In the genomic region with DNA sequence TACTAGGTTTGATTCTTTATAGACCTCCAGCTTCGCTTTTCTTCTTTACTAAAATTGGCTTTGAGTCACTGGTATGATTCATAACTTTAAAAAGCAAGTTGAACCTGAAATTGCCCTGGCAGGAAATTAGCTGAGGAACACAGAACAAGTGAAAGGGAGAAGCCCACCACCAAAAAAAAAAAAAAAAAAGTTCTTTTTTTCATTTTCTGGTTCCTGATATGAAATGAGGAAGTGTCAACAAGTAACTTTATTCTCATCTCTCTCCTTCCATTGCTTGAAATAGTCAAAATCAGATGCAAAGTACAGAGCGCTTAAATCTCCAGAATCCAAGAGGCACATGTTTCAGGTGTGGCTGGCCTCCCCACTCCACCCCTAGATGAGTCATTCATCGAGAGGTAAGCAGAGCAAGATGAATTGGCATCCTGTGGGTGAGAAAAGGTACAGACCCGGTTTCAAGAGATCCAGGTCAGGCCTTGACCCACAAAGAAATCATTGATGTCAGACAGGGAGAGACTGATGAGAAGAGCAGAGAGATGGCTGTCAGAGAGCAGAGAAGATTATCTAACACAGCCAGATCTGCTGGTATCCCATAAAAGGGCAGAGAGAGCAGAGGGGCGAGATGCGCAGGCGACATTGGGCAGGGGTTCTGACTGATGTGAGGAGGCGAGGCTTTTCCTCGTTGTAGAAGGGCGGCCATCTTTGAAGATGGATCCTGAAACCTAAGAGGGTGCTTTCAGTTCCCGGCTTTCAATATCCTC, we compare ENCODE assay signal across 11 cellular contexts. TPM values are rescaled to one million over a fixed set of nuclear protein-coding genes. Genes with fewer than 3 reads are reported as not detected.
A peak's percentile ranks its signal among the peaks of the same experiment; 100 is the strongest.
DNase-seq lines count a peak whose midpoint lies in the region; TF ChIP-seq lines count a peak whose summit lies in the region.
"Had no signal": no experiment of that assay in that cellular context is flagged by ENCODE, and none has a peak within 500 bp of the region (broad histone marks: within the 10 kb centered on the region; RNA-seq: fewer than 3 reads in every experiment).

No MANE protein-coding gene starts in this region.

- H3K27ac Mint-ChIP-seq in activated CD4-positive, alpha-beta memory T cell treated with anti-CD3 and anti-CD28 coated beads for 36 hours, result peak overlapping the region; percentile 4
- no peak overlapping the region for H3K27ac Mint-ChIP-seq in activated CD4-positive, alpha-beta memory T cell treated with anti-CD3 and anti-CD28 coated beads, Interleukin-2, amount 10 ng/mL, durations not matched to agents 7 days and 5 days
- H3K27ac Mint-ChIP-seq in HFFc6, result no peak overlapping the region
- no peak overlapping the region for H3K27ac Mint-ChIP-seq in neural progenitor cell
- H3K27ac Mint-ChIP-seq: natural killer cell had no signal

- peak; percentile 50 for DNase-seq in activated CD4-positive, alpha-beta memory T cell treated with anti-CD3 and anti-CD28 coated beads for 36 hours
- no peak for DNase-seq in activated CD4-positive, alpha-beta memory T cell treated with anti-CD3 and anti-CD28 coated beads, Interleukin-2, amount 10 ng/mL, durations not matched to agents 7 days and 5 days
- DNase-seq in HFFc6 (no peak), NOMO-1 treated with dmso at 0.1 percent for 144 hours (lab: John Stamatoyannopoulos, UW; ENCODE audit: unreplicated experiment) (peak; percentile 14), neural progenitor cell (ENCODE audit: low spot score) (no peak), NCI-H524 (lab: John Stamatoyannopoulos, UW) (no peak), T-helper 9 cell (no peak), retina (no peak)
- DNase-seq: effector memory CD4-positive, alpha-beta T cell; natural killer cell had no signal

- no peaks in the 10 kb centered on the region for H3K79me2 ChIP-seq in neural progenitor cell (ENCODE audit: low read depth)

- peaks cover 7% of the 10 kb centered on the region for H3K9me3 Mint-ChIP-seq in activated CD4-positive, alpha-beta memory T cell treated with anti-CD3 and anti-CD28 coated beads for 36 hours
- H3K9me3 Mint-ChIP-seq in activated CD4-positive, alpha-beta memory T cell treated with anti-CD3 and anti-CD28 coated beads, Interleukin-2, amount 10 ng/mL, durations not matched to agents 7 days and 5 days, result peaks cover 2% of the 10 kb centered on the region
- H3K9me3 Mint-ChIP-seq in HFFc6, result 0 out of 2 replicates have a peak, but pooled peaks cover 3% of the 10 kb centered on the region
- peaks cover 14% of the 10 kb centered on the region for H3K9me3 Mint-ChIP-seq in neural progenitor cell
- H3K9me3 Mint-ChIP-seq: natural killer cell had no signal

- no peaks in the 10 kb centered on the region for H3K36me3 Mint-ChIP-seq in activated CD4-positive, alpha-beta memory T cell treated with anti-CD3 and anti-CD28 coated beads for 36 hours
- no peaks in the 10 kb centered on the region for H3K36me3 Mint-ChIP-seq in activated CD4-positive, alpha-beta memory T cell treated with anti-CD3 and anti-CD28 coated beads, Interleukin-2, amount 10 ng/mL, durations not matched to agents 7 days and 5 days (ENCODE audit: low read depth)
- H3K36me3 Mint-ChIP-seq in HFFc6 (ENCODE audit: low read depth), result no peaks in the 10 kb centered on the region
- H3K36me3 Mint-ChIP-seq in neural progenitor cell, result no peaks in the 10 kb centered on the region
- H3K36me3 Mint-ChIP-seq: natural killer cell had no signal

- TF ChIP-seq CTCF in HFFc6 (IDR thresholded peaks at IDR 0.05) (no peak), neural progenitor cell (IDR thresholded peaks at IDR 0.05) (no peak)

- no peaks in the 10 kb centered on the region for H3K36me3 ChIP-seq in neural progenitor cell
- H3K36me3 ChIP-seq: HAP-1 had no signal

- H3K9me3 ChIP-seq in neural progenitor cell (ENCODE audit: low read depth), result peaks cover 8% of the 10 kb centered on the region
- H3K9me3 ChIP-seq: HAP-1 had no signal

- POLR2A ChIA-PET in activated CD4-positive, alpha-beta memory T cell treated with anti-CD3 and anti-CD28 coated beads for 36 hours (lab: Charles Lee), result interaction anchor here (0.7 kb wide), 1 partner anchor 52 kb away, joined by 4 read pairs; no protein-coding TSS in a partner anchor
- POLR2A ChIA-PET in activated CD4-positive, alpha-beta memory T cell treated with anti-CD3 and anti-CD28 coated beads, Interleukin-2, amount 10 ng/mL, durations not matched to agents 7 days and 5 days (lab: Charles Lee), result no interaction called here

- H3K9ac ChIP-seq in neural progenitor cell, result no peak overlapping the region

- H3K27ac ChIP-seq in neural progenitor cell, result no peak overlapping the region

- no peaks in the 10 kb centered on the region for H4K20me1 ChIP-seq in neural progenitor cell (ENCODE audit: low read depth)

- H3K4me1 Mint-ChIP-seq in activated CD4-positive, alpha-beta memory T cell treated with anti-CD3 and anti-CD28 coated beads for 36 hours (ENCODE audit: low read depth), result peaks cover 7% of the 10 kb centered on the region
- H3K4me1 Mint-ChIP-seq in activated CD4-positive, alpha-beta memory T cell treated with anti-CD3 and anti-CD28 coated beads, Interleukin-2, amount 10 ng/mL, durations not matched to agents 7 days and 5 days, result peaks cover 11% of the 10 kb centered on the region
- H3K4me1 Mint-ChIP-seq in HFFc6 (ENCODE audit: low read depth), result 0 out of 2 replicates have a peak, but pooled peaks cover 8% of the 10 kb centered on the region
- peaks cover 4% of the 10 kb centered on the region for H3K4me1 Mint-ChIP-seq in neural progenitor cell

- CTCF ChIA-PET in activated CD4-positive, alpha-beta memory T cell treated with anti-CD3 and anti-CD28 coated beads for 36 hours (lab: Charles Lee), result no interaction called here
- CTCF ChIA-PET in activated CD4-positive, alpha-beta memory T cell treated with anti-CD3 and anti-CD28 coated beads, Interleukin-2, amount 10 ng/mL, durations not matched to agents 7 days and 5 days (lab: Charles Lee), result no interaction called here

- H3K27me3 ChIP-seq in neural progenitor cell, result no peaks in the 10 kb centered on the region

- H3K4me2 ChIP-seq in neural progenitor cell, result no peak overlapping the region

- no peak overlapping the region for H3K4me3 Mint-ChIP-seq in activated CD4-positive, alpha-beta memory T cell treated with anti-CD3 and anti-CD28 coated beads for 36 hours
- H3K4me3 Mint-ChIP-seq in activated CD4-positive, alpha-beta memory T cell treated with anti-CD3 and anti-CD28 coated beads, Interleukin-2, amount 10 ng/mL, durations not matched to agents 7 days and 5 days, result no peak overlapping the region
- H3K4me3 Mint-ChIP-seq in HFFc6 (peak overlapping the region; percentile 39; the same call in 1 of the 2 replicates), neural progenitor cell (no peak overlapping the region)
- H3K4me3 Mint-ChIP-seq: natural killer cell had no signal

- intact Hi-C loops in activated CD4-positive, alpha-beta memory T cell treated with anti-CD3 and anti-CD28 coated beads for 36 hours (cut with micrococcal nuclease), result loop anchor here (2.0 kb wide), 2 partner anchors 54 to 64 kb away; partner anchors contain the start of gene MBOAT1

- H3K27me3 Mint-ChIP-seq in activated CD4-positive, alpha-beta memory T cell treated with anti-CD3 and anti-CD28 coated beads for 36 hours, result no peaks in the 10 kb centered on the region
- H3K27me3 Mint-ChIP-seq in activated CD4-positive, alpha-beta memory T cell treated with anti-CD3 and anti-CD28 coated beads, Interleukin-2, amount 10 ng/mL, durations not matched to agents 7 days and 5 days, result peaks cover 11% of the 10 kb centered on the region
- peaks cover 14% of the 10 kb centered on the region for H3K27me3 Mint-ChIP-seq in HFFc6 (ENCODE audit: insufficient read depth)
- H3K27me3 Mint-ChIP-seq in neural progenitor cell (ENCODE audit: insufficient read depth, low read depth), result no peaks in the 10 kb centered on the region

- H3K4me3 ChIP-seq in neural progenitor cell, result no peak overlapping the region
- H3K4me3 ChIP-seq: HAP-1 had no signal

- no peaks in the 10 kb centered on the region for H3K4me1 ChIP-seq in neural progenitor cell
- H3K4me1 ChIP-seq: HAP-1 had no signal

- peak overlapping the region; percentile 50 for H2AFZ ChIP-seq in neural progenitor cell (replicated peaks)

- no peaks in the 10 kb centered on the region for H3F3A ChIP-seq in neural progenitor cell (ENCODE audit: low read depth)

RNA-seq across cellular contexts. Expression of gene MBOAT1, which starts 54.8 kb away (rescaled TPM):
- 10 to 100 TPM; 13.4 to 14.0 TPM for total RNA-seq in activated CD4-positive, alpha-beta memory T cell treated with anti-CD3 and anti-CD28 coated beads for 36 hours
- total RNA-seq in activated CD4-positive, alpha-beta memory T cell treated with anti-CD3 and anti-CD28 coated beads, Interleukin-2, amount 10 ng/mL, durations not matched to agents 7 days and 5 days, result 10 to 100 TPM; 25.5 to 27.1 TPM
- 1 to 10 TPM; 5.4 to 7.7 (median 6.1) TPM for total RNA-seq in HFFc6 (2021; fragmentation: NEBNext Ultra II Directional; extraction: Animal tissue kit (Norgen Biotek cat#: 25700))
- 0.45 and 1.1 TPM in 2 replicates for total RNA-seq in neural progenitor cell (ENCODE audit: low replicate concordance)

Comparison
In these comparisons a context has a peak if more than half of its experiments do, and no peak if none do; other contexts are left out.
1. DNase-seq: peak in activated CD4-positive, alpha-beta memory T cell treated with anti-CD3 and anti-CD28 coated beads for 36 hours (single experiment) and NOMO-1 treated with dmso at 0.1 percent for 144 hours (single experiment); none in activated CD4-positive, alpha-beta memory T cell treated with anti-CD3 and anti-CD28 coated beads, Interleukin-2, amount 10 ng/mL, durations not matched to agents 7 days and 5 days (single experiment), HFFc6 (single experiment), neural progenitor cell (single experiment), NCI-H524 (0 of 2), T-helper 9 cell (single experiment) and retina (single experiment).